Comparison of ENCODE assay signal across 8 cellular contexts in the genomic region with DNA sequence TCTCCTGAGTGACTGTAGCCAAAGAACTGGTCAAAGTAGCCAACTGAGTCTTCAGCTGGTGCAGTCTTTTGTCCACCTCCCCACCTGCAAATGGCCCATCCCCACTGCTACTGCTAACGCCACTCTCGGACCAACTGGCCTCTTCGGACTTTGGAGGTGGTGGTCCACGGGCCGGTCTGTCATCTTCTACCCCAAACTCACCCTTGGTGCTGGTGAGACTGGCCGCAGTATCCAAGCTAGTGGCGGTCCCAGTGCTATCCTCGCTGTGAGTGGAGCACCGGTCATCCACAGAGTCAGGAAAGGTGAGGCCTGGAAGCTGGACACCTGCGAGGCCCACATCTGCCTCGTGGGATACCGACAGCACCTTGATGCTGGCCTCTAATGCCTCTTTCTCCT. TPM values are rescaled to one million over a fixed set of nuclear protein-coding genes. Genes with fewer than 3 reads are reported as not detected.
A peak's percentile ranks its signal among the peaks of the same experiment; 100 is the strongest.
DNase-seq lines count a peak whose midpoint lies in the region; ATAC-seq, FAIRE-seq and TF ChIP-seq lines count a peak whose summit lies in the region.

No MANE protein-coding gene starts in this region.

- H3K27ac ChIP-seq in HepG2 (ENCODE audit: extremely low read length, insufficient read depth, low read length), result peak overlapping the region; percentile 62
- H3K27ac ChIP-seq in testis, result peak overlapping the region; percentile 67 to 92

- no TSS peak for BruUV-seq in HepG2 (replicated peaks; lab: Mats Ljungman, UMichigan)

- peaks cover 64% of the 10 kb centered on the region for H3K4me1 Mint-ChIP-seq in activated CD4-positive, alpha-beta T cell treated with anti-CD3 and anti-CD28 coated beads, Interleukin-2, amount 10 ng/mL, durations not matched to agents 7 days and 5 days

- H3K36me3 ChIP-seq in adipocyte (ENCODE audit: control insufficient read depth, insufficient read depth, low read length, severe bottlenecking) (peaks cover 19% of the 10 kb centered on the region), HepG2 (replicated peaks in 1 of 2; ENCODE audit: control insufficient read depth in 1 of 2, insufficient read depth in 2 of 2, low read length in 2 of 2) (peaks cover 0 to 4% of the 10 kb centered on the region in 2 experiments; a peak in 3 of 5 replicates), testis (ENCODE audit: low read depth, missing control alignments) (no peaks in the 10 kb centered on the region)

- H3K4me3 ChIP-seq in adipocyte (ENCODE audit: low read length), result peak overlapping the region; percentile 96
- peak overlapping the region; percentile 68 to 86 (median 83) for H3K4me3 ChIP-seq in HepG2 (replicated peaks in 1 of 3; ENCODE audit: insufficient read depth in 1 of 3, low read depth in 2 of 3, low read length in 3 of 3)
- peak overlapping the region; percentile 93 to 96 for H3K4me3 ChIP-seq in testis

- no peaks in the 10 kb centered on the region for H3K27me3 Mint-ChIP-seq in activated CD4-positive, alpha-beta T cell treated with anti-CD3 and anti-CD28 coated beads, Interleukin-2, amount 10 ng/mL, durations not matched to agents 7 days and 5 days

- peak overlapping the region; percentile 96 for H3K27ac Mint-ChIP-seq in activated CD4-positive, alpha-beta T cell treated with anti-CD3 and anti-CD28 coated beads, Interleukin-2, amount 10 ng/mL, durations not matched to agents 7 days and 5 days

- ATAC-seq in HepG2 (no peak), omental fat pad (ENCODE audit: low FRiP score) (no peak), HG03097 (IDR thresholded peaks at IDR 0.05; ENCODE audit: low FRiP score, unreplicated experiment) (no peak)

- POLR2A ChIA-PET in activated CD4-positive, alpha-beta T cell treated with anti-CD3 and anti-CD28 coated beads, Interleukin-2, amount 10 ng/mL, durations not matched to agents 7 days and 5 days (lab: Charles Lee), result no interaction called here
- POLR2A ChIA-PET in HepG2 (lab: Yijun Ruan, JAX), result no interaction called here

- intact Hi-C loops in HepG2 (cut with micrococcal nuclease; ENCODE audit: unreplicated experiment) (loop anchor here (10.0 kb wide), 2 partner anchors 70 to 190 kb away; a partner anchor contains a TSS), testis (cut with DNase I; ENCODE audit: low total_unique reads) (no loop called here)

- no peak for TF ChIP-seq RAD21 in HepG2 (CRISPR knock-in tag; IDR thresholded peaks at IDR 0.05)

- no peaks in the 10 kb centered on the region for H3K9me3 Mint-ChIP-seq in activated CD4-positive, alpha-beta T cell treated with anti-CD3 and anti-CD28 coated beads, Interleukin-2, amount 10 ng/mL, durations not matched to agents 7 days and 5 days

- CTCF ChIA-PET in activated CD4-positive, alpha-beta T cell treated with anti-CD3 and anti-CD28 coated beads, Interleukin-2, amount 10 ng/mL, durations not matched to agents 7 days and 5 days (lab: Charles Lee), result interaction anchor here (1.4 kb wide), 1 partner anchor 237 kb away, joined by 3 read pairs; no protein-coding TSS in a partner anchor
- CTCF ChIA-PET in HepG2 (lab: Yijun Ruan, JAX; ENCODE audit: low intra/inter-chr PET ratio, low total read pairs), result no interaction called here

- H3K9ac ChIP-seq in adipocyte (ENCODE audit: low read length) (peak overlapping the region; percentile 92), HepG2 (ENCODE audit: insufficient read depth, low read depth, low read length) (peak overlapping the region; percentile 84)

- no peak overlapping the region for H2AFZ ChIP-seq in HepG2 (ENCODE audit: low read length)

- no peaks in the 10 kb centered on the region for H3K27me3 ChIP-seq in adipocyte (replicated peaks; ENCODE audit: control insufficient read depth, insufficient read depth, low read length)
- no peaks in the 10 kb centered on the region; a peak in 1 of 5 replicates for H3K27me3 ChIP-seq in HepG2 (ENCODE audit: control insufficient read depth in 1 of 2, insufficient read depth in 2 of 2, low read length in 2 of 2)
- no peaks in the 10 kb centered on the region for H3K27me3 ChIP-seq in testis

- no peaks in the 10 kb centered on the region; the same call in 1 of the 2 replicates for H4K20me1 ChIP-seq in HepG2 (ENCODE audit: insufficient read depth, low read length)

- no peak for FAIRE-seq in HepG2 (lab: Jason Lieb, UNC)

- TF ChIP-seq CTCF in HepG2 (CRISPR knock-in tag; IDR thresholded peaks at IDR 0.05) (no peak), testis (IDR thresholded peaks at IDR 0.05) (no peak), omental fat pad (IDR thresholded peaks at IDR 0.05) (no peak)

- WGBS in HepG2 (ENCODE audit: low lambda C conversion rate), result 1% methylated on average over 11 of the region's 12 CpGs
- 21% methylated on average over 8 to 12 of the region's 12 CpGs for WGBS in testis, 2 donors

- no peak for TF ChIP-seq POLR2A in HepG2 (IDR thresholded peaks at IDR 0.05; ENCODE audit: insufficient read depth in 1 of 2, low read depth in 2 of 2, low read length in 2 of 2)
- no peak for TF ChIP-seq POLR2A in testis (IDR thresholded peaks at IDR 0.05)

- peaks cover 13% of the 10 kb centered on the region for H3K79me2 ChIP-seq in HepG2 (ENCODE audit: insufficient read depth, low read length)

- H3K4me1 ChIP-seq in adipocyte (ENCODE audit: control insufficient read depth, insufficient read depth, low read length) (peaks cover 66% of the 10 kb centered on the region), HepG2 (ENCODE audit: insufficient read depth, low read length) (peaks cover 74% of the 10 kb centered on the region), testis (peaks cover 49% of the 10 kb centered on the region)

- no peak for TF ChIP-seq EP300 in HepG2 (IDR thresholded peaks at IDR 0.05; ENCODE audit: low read depth in 2 of 2, low read length in 2 of 2)
- no peak for TF ChIP-seq EP300 in HepG2 (CRISPR knock-in tag; IDR thresholded peaks at IDR 0.05; ENCODE audit: borderline replicate concordance)

- peak overlapping the region; percentile 99 for H3K4me3 Mint-ChIP-seq in activated CD4-positive, alpha-beta T cell treated with anti-CD3 and anti-CD28 coated beads, Interleukin-2, amount 10 ng/mL, durations not matched to agents 7 days and 5 days

- H3K9me3 ChIP-seq in adipocyte (ENCODE audit: control insufficient read depth, low read length) (no peaks in the 10 kb centered on the region), HepG2 (ENCODE audit: low read length) (no peaks in the 10 kb centered on the region), testis (no peaks in the 10 kb centered on the region)

- H3K4me2 ChIP-seq in HepG2 (ENCODE audit: low read depth, low read length), result peak overlapping the region; percentile 90

- DNase-seq in activated CD4-positive, alpha-beta T cell treated with anti-CD3 and anti-CD28 coated beads, Interleukin-2, amount 10 ng/mL, durations not matched to agents 7 days and 5 days, result no peak
- no peak for DNase-seq in activated CD4-positive, alpha-beta T cell treated with anti-CD3 and anti-CD28 coated beads, Interleukin-2, amount 50 U/mL, for 4 hours
- DNase-seq in adipocyte (ENCODE audit: low read depth) (no peak), HepG2 (ENCODE audit: low spot score) (no peak), testis (no peak), omental fat pad (ENCODE audit: low spot score) (no peak), medulla oblongata (ENCODE audit: extremely low spot score) (no peak)

- H3K36me3 Mint-ChIP-seq in activated CD4-positive, alpha-beta T cell treated with anti-CD3 and anti-CD28 coated beads, Interleukin-2, amount 10 ng/mL, durations not matched to agents 7 days and 5 days (ENCODE audit: low read depth), result peaks cover 23% of the 10 kb centered on the region

- in situ Hi-C loops in HepG2 (cut with HindIII; ENCODE audit: extremely low pct_ligation_motif_present, low pct_unique_long_range_greater_than_20kb), result no loop called here

RNA-seq across cellular contexts. Expression of a gene that starts 0.8 kb away (rescaled TPM):
- 10 to 100 TPM; 17.5 to 18.9 TPM for total RNA-seq in activated CD4-positive, alpha-beta T cell treated with anti-CD3 and anti-CD28 coated beads, Interleukin-2, amount 10 ng/mL, durations not matched to agents 7 days and 5 days
- total RNA-seq in HepG2 (2016; rRNA removed; fragmentation: Illumina TruSeq; extraction: Trizol) (15.3 and 17.4 TPM in 2 replicates), testis (10 to 100 TPM; 35.6 to 38.1 TPM), omental fat pad (10 to 100 TPM; 15.0 to 19.5 (median 15.8) TPM)
- total RNA-seq in HepG2 (2016; cell fraction: cytosol; rRNA removed; fragmentation: Illumina TruSeq; extraction: Trizol; ENCODE audit: low read depth), result 1.1 and 1.3 TPM in 2 replicates
- 15.1 and 16.2 TPM in 2 replicates for total RNA-seq in HepG2 (2016; cell fraction: insoluble cytoplasmic fraction; rRNA removed; fragmentation: Illumina TruSeq; extraction: Trizol)
- total RNA-seq in HepG2 (2016; cell fraction: membrane; rRNA removed; fragmentation: Illumina TruSeq; extraction: Trizol), result 5.5 and 6.0 TPM in 2 replicates
- total RNA-seq in HepG2 (2016; cell fraction: nucleus; rRNA removed; fragmentation: Illumina TruSeq; extraction: Trizol), result 11.1 and 12.7 TPM in 2 replicates
- polyA plus RNA-seq in HepG2 (2011; rRNA removed) (2.5 and 3.7 TPM in 2 replicates), testis (ENCODE audit: insufficient read depth, low read depth, low replicate concordance) (39.0 TPM)
- polyA plus RNA-seq in HepG2 (2011; cell fraction: cytosol; rRNA removed), result 2.9 and 3.6 TPM in 2 replicates
- 3.9 and 4.0 TPM in 2 replicates for polyA plus RNA-seq in HepG2 (2011; cell fraction: nucleus; rRNA removed)
- polyA plus RNA-seq in HepG2 (2012), result 6.1 and 8.3 TPM in 2 replicates
- polyA plus RNA-seq in HepG2 (2016; cell fraction: cytosol; fragmentation: Illumina TruSeq; extraction: Trizol; ENCODE audit: low read depth), result 0.40 and 0.53 TPM in 2 replicates
- polyA plus RNA-seq in HepG2 (2016; cell fraction: insoluble cytoplasmic fraction; fragmentation: Illumina TruSeq; extraction: Trizol; ENCODE audit: low read depth), result 9.9 TPM in 2 replicates
- 2.0 TPM in 2 replicates for polyA plus RNA-seq in HepG2 (2016; cell fraction: membrane; fragmentation: Illumina TruSeq; extraction: Trizol; ENCODE audit: low read depth)
- polyA plus RNA-seq in HepG2 (2016; cell fraction: nucleus; fragmentation: Illumina TruSeq; extraction: Trizol; ENCODE audit: insufficient read depth, low read depth), result 7.0 and 7.4 TPM in 2 replicates
- 9.4 and 12.7 TPM in 2 replicates for polyA minus RNA-seq in HepG2 (2011; rRNA and poly(A)+ RNA removed; ENCODE audit: low replicate concordance)
- polyA minus RNA-seq in HepG2 (2011; cell fraction: cytosol; rRNA and poly(A)+ RNA removed), result 4.7 and 7.7 TPM in 2 replicates
- 12.1 and 12.8 TPM in 2 replicates for polyA minus RNA-seq in HepG2 (2011; cell fraction: nucleus; rRNA and poly(A)+ RNA removed)

RNA-seq across cellular contexts. Expression of a gene that starts 3.6 kb away (rescaled TPM):
- 100 to 1,000 TPM; 135 to 136 TPM for total RNA-seq in activated CD4-positive, alpha-beta T cell treated with anti-CD3 and anti-CD28 coated beads, Interleukin-2, amount 10 ng/mL, durations not matched to agents 7 days and 5 days
- 91.4 and 109 TPM in 2 replicates for total RNA-seq in HepG2 (2016; rRNA removed; fragmentation: Illumina TruSeq; extraction: Trizol)
- total RNA-seq in HepG2 (2016; cell fraction: cytosol; rRNA removed; fragmentation: Illumina TruSeq; extraction: Trizol; ENCODE audit: low read depth), result 58.0 and 67.8 TPM in 2 replicates
- 93.2 and 123 TPM in 2 replicates for total RNA-seq in HepG2 (2016; cell fraction: insoluble cytoplasmic fraction; rRNA removed; fragmentation: Illumina TruSeq; extraction: Trizol)
- total RNA-seq in HepG2 (2016; cell fraction: membrane; rRNA removed; fragmentation: Illumina TruSeq; extraction: Trizol), result 81.4 and 93.0 TPM in 2 replicates
- 56.8 and 68.2 TPM in 2 replicates for total RNA-seq in HepG2 (2016; cell fraction: nucleus; rRNA removed; fragmentation: Illumina TruSeq; extraction: Trizol)
- 135 and 140 TPM in 2 replicates for polyA plus RNA-seq in HepG2 (2011; rRNA removed)
- 137 and 195 TPM in 2 replicates for polyA plus RNA-seq in HepG2 (2011; cell fraction: cytosol; rRNA removed)
- 91.2 and 100 TPM in 2 replicates for polyA plus RNA-seq in HepG2 (2011; cell fraction: nucleus; rRNA removed)
- polyA plus RNA-seq in HepG2 (2012), result 62.4 and 85.6 TPM in 2 replicates
- polyA plus RNA-seq in HepG2 (2016; cell fraction: cytosol; fragmentation: Illumina TruSeq; extraction: Trizol; ENCODE audit: low read depth), result 87.4 and 101 TPM in 2 replicates
- 119 and 134 TPM in 2 replicates for polyA plus RNA-seq in HepG2 (2016; cell fraction: insoluble cytoplasmic fraction; fragmentation: Illumina TruSeq; extraction: Trizol; ENCODE audit: low read depth)
- 90.2 and 107 TPM in 2 replicates for polyA plus RNA-seq in HepG2 (2016; cell fraction: membrane; fragmentation: Illumina TruSeq; extraction: Trizol; ENCODE audit: low read depth)
- 144 and 151 TPM in 2 replicates for polyA plus RNA-seq in HepG2 (2016; cell fraction: nucleus; fragmentation: Illumina TruSeq; extraction: Trizol; ENCODE audit: insufficient read depth, low read depth)
- polyA minus RNA-seq in HepG2 (2011; rRNA and poly(A)+ RNA removed; ENCODE audit: low replicate concordance), result 60.5 and 88.3 TPM in 2 replicates
- 29.7 and 35.1 TPM in 2 replicates for polyA minus RNA-seq in HepG2 (2011; cell fraction: cytosol; rRNA and poly(A)+ RNA removed)
- polyA minus RNA-seq in HepG2 (2011; cell fraction: nucleus; rRNA and poly(A)+ RNA removed), result 20.3 and 21.4 TPM in 2 replicates
- 100 to 1,000 TPM; 171 to 190 TPM for total RNA-seq in testis
- polyA plus RNA-seq in testis (ENCODE audit: insufficient read depth, low read depth, low replicate concordance), result 161 TPM
- 100 to 1,000 TPM; 116 to 159 (median 124) TPM for total RNA-seq in omental fat pad

RNA-seq across cellular contexts. Expression of a gene that starts 8.9 kb away (rescaled TPM):
- total RNA-seq in activated CD4-positive, alpha-beta T cell treated with anti-CD3 and anti-CD28 coated beads, Interleukin-2, amount 10 ng/mL, durations not matched to agents 7 days and 5 days, result 1 to 10 TPM; 1.0 to 1.1 TPM
- total RNA-seq in HepG2 (2016; rRNA removed; fragmentation: Illumina TruSeq; extraction: Trizol) (0.24 TPM in 1 of 2 replicates, not detected in the other), testis (100 to 1,000 TPM in 1 of 2 donors, 10 to 100 TPM in 1; 40.4 to 143 TPM), omental fat pad (1 to 10 TPM; 1.2 to 3.6 (median 2.0) TPM)
- 3.3 and 3.5 TPM in 2 replicates for total RNA-seq in HepG2 (2016; cell fraction: cytosol; rRNA removed; fragmentation: Illumina TruSeq; extraction: Trizol; ENCODE audit: low read depth)
- 0.37 TPM in 1 of 2 replicates, not detected in the other for total RNA-seq in HepG2 (2016; cell fraction: insoluble cytoplasmic fraction; rRNA removed; fragmentation: Illumina TruSeq; extraction: Trizol)
- total RNA-seq in HepG2 (2016; cell fraction: membrane; rRNA removed; fragmentation: Illumina TruSeq; extraction: Trizol), result not detected in 2 replicates
- 0.97 and 1.4 TPM in 2 replicates for total RNA-seq in HepG2 (2016; cell fraction: nucleus; rRNA removed; fragmentation: Illumina TruSeq; extraction: Trizol)
- polyA plus RNA-seq in HepG2 (2011; rRNA removed) (0.17 and 0.24 TPM in 2 replicates), testis (ENCODE audit: insufficient read depth, low read depth, low replicate concordance) (140 TPM)
- 0.28 and 0.44 TPM in 2 replicates for polyA plus RNA-seq in HepG2 (2011; cell fraction: cytosol; rRNA removed)
- 0.29 and 0.54 TPM in 2 replicates for polyA plus RNA-seq in HepG2 (2011; cell fraction: nucleus; rRNA removed)
- not detected in 2 replicates for polyA plus RNA-seq in HepG2 (2012)
- not detected in 2 replicates for polyA plus RNA-seq in HepG2 (2016; cell fraction: cytosol; fragmentation: Illumina TruSeq; extraction: Trizol; ENCODE audit: low read depth)
- not detected in 2 replicates for polyA plus RNA-seq in HepG2 (2016; cell fraction: insoluble cytoplasmic fraction; fragmentation: Illumina TruSeq; extraction: Trizol; ENCODE audit: low read depth)
- polyA plus RNA-seq in HepG2 (2016; cell fraction: membrane; fragmentation: Illumina TruSeq; extraction: Trizol; ENCODE audit: low read depth), result not detected in 2 replicates
- not detected in 2 replicates for polyA plus RNA-seq in HepG2 (2016; cell fraction: nucleus; fragmentation: Illumina TruSeq; extraction: Trizol; ENCODE audit: insufficient read depth, low read depth)
- 1.0 and 1.8 TPM in 2 replicates for polyA minus RNA-seq in HepG2 (2011; rRNA and poly(A)+ RNA removed; ENCODE audit: low replicate concordance)
- not detected in 2 replicates for polyA minus RNA-seq in HepG2 (2011; cell fraction: cytosol; rRNA and poly(A)+ RNA removed)
- 1.9 and 2.7 TPM in 2 replicates for polyA minus RNA-seq in HepG2 (2011; cell fraction: nucleus; rRNA and poly(A)+ RNA removed)

RNA-seq across cellular contexts. Expression of a gene that starts 33.3 kb away (rescaled TPM):
- not detected for total RNA-seq in activated CD4-positive, alpha-beta T cell treated with anti-CD3 and anti-CD28 coated beads, Interleukin-2, amount 10 ng/mL, durations not matched to agents 7 days and 5 days
- total RNA-seq in HepG2 (2016; rRNA removed; fragmentation: Illumina TruSeq; extraction: Trizol), result not detected in 2 replicates
- not detected in 2 replicates for total RNA-seq in HepG2 (2016; cell fraction: cytosol; rRNA removed; fragmentation: Illumina TruSeq; extraction: Trizol; ENCODE audit: low read depth)
- total RNA-seq in HepG2 (2016; cell fraction: insoluble cytoplasmic fraction; rRNA removed; fragmentation: Illumina TruSeq; extraction: Trizol), result not detected in 2 replicates
- not detected in 2 replicates for total RNA-seq in HepG2 (2016; cell fraction: membrane; rRNA removed; fragmentation: Illumina TruSeq; extraction: Trizol)
- total RNA-seq in HepG2 (2016; cell fraction: nucleus; rRNA removed; fragmentation: Illumina TruSeq; extraction: Trizol), result not detected in 2 replicates
- not detected in 2 replicates for polyA plus RNA-seq in HepG2 (2011; rRNA removed)
- not detected in 2 replicates for polyA plus RNA-seq in HepG2 (2011; cell fraction: cytosol; rRNA removed)
- polyA plus RNA-seq in HepG2 (2011; cell fraction: nucleus; rRNA removed), result not detected in 2 replicates
- not detected in 2 replicates for polyA plus RNA-seq in HepG2 (2012)
- polyA plus RNA-seq in HepG2 (2016; cell fraction: cytosol; fragmentation: Illumina TruSeq; extraction: Trizol; ENCODE audit: low read depth), result not detected in 2 replicates
- not detected in 2 replicates for polyA plus RNA-seq in HepG2 (2016; cell fraction: insoluble cytoplasmic fraction; fragmentation: Illumina TruSeq; extraction: Trizol; ENCODE audit: low read depth)
- polyA plus RNA-seq in HepG2 (2016; cell fraction: membrane; fragmentation: Illumina TruSeq; extraction: Trizol; ENCODE audit: low read depth), result not detected in 2 replicates
- polyA plus RNA-seq in HepG2 (2016; cell fraction: nucleus; fragmentation: Illumina TruSeq; extraction: Trizol; ENCODE audit: insufficient read depth, low read depth), result not detected in 2 replicates
- not detected in 2 replicates for polyA minus RNA-seq in HepG2 (2011; rRNA and poly(A)+ RNA removed; ENCODE audit: low replicate concordance)
- not detected in 2 replicates for polyA minus RNA-seq in HepG2 (2011; cell fraction: cytosol; rRNA and poly(A)+ RNA removed)
- not detected in 2 replicates for polyA minus RNA-seq in HepG2 (2011; cell fraction: nucleus; rRNA and poly(A)+ RNA removed)
- total RNA-seq in testis, result under 1 TPM; 0.50 to 0.55 TPM
- polyA plus RNA-seq in testis (ENCODE audit: insufficient read depth, low read depth, low replicate concordance), result 0.95 TPM
- not detected for total RNA-seq in omental fat pad

Comparison
In these comparisons a context has a peak if more than half of its experiments do, and no peak if none do; other contexts are left out.
1. RNA of a gene that starts 8.9 kb away (total RNA-seq): 40.4 to 143 TPM in testis; 1.2 to 3.6 TPM in omental fat pad, 1.0 to 1.1 TPM in activated CD4-positive, alpha-beta T cell treated with anti-CD3 and anti-CD28 coated beads, Interleukin-2, amount 10 ng/mL, durations not matched to agents 7 days and 5 days and 0.24 to 3.5 TPM in HepG2; every median in the first group is over 4 times any median in the second.
2. Peak in every context shown above with its lines, with median percentiles within 50 percentile points of each other: H3K4me3 ChIP-seq.